In the genomic region with DNA sequence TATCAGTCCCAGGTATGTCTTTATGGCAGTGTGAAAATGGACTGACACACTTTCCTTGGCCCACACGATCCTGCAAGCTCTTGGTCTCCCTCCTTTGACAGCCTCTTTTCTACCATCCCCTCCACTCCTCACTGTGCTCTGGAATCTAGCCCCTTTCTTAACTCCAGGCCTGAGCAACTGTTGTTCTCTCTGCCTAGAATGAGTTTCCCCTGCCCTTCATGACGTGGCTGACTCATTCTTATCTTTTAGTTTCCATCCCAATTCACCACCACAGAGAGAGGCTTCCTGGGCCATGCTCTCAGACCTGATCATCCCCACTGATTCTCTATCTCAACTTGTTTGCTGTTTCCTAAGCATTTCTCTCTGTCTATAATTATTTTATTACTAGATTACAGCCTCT, we compare ENCODE assay signal across 15 cellular contexts.
A peak's percentile ranks its signal among the peaks of the same experiment; 100 is the strongest.
DNase-seq lines count a peak whose midpoint lies in the region; ATAC-seq and TF ChIP-seq lines count a peak whose summit lies in the region.
"Had no signal": no experiment of that assay in that cellular context is flagged by ENCODE, and none has a peak within 500 bp of the region (broad histone marks: within the 10 kb centered on the region; RNA-seq: fewer than 3 reads in every experiment).

No MANE protein-coding gene starts in this region.

- no peak overlapping the region for H3K4me3 Mint-ChIP-seq in activated naive CD4-positive, alpha-beta T cell treated with anti-CD3 and anti-CD28 coated beads for 36 hours

- H3K4me1 Mint-ChIP-seq in activated naive CD4-positive, alpha-beta T cell treated with anti-CD3 and anti-CD28 coated beads for 36 hours (ENCODE audit: low read depth) = peaks cover 10% of the 10 kb centered on the region

- H3K4me3 ChIP-seq in choroid plexus epithelial cell (ENCODE audit: low read depth, low read length) = no peak overlapping the region
- H3K4me3 ChIP-seq: mucosa of descending colon, vagina had no signal

- no peak for ATAC-seq in HG02642 (IDR thresholded peaks at IDR 0.05; ENCODE audit: poor library complexity, unreplicated experiment)
- ATAC-seq: mucosa of descending colon had no signal

- H3K27me3 Mint-ChIP-seq in activated naive CD4-positive, alpha-beta T cell treated with anti-CD3 and anti-CD28 coated beads for 36 hours (ENCODE audit: low read depth) = peaks cover 38% of the 10 kb centered on the region

- CTCF ChIA-PET in activated naive CD4-positive, alpha-beta T cell treated with anti-CD3 and anti-CD28 coated beads for 36 hours (lab: Charles Lee) = no interaction called here

- peak; percentile 38 for DNase-seq in activated naive CD4-positive, alpha-beta T cell treated with anti-CD3 and anti-CD28 coated beads for 36 hours
- DNase-seq in activated naive CD4-positive, alpha-beta T cell (lab: John Stamatoyannopoulos, UW) = no peak
- DNase-seq in OCI-M1 (lab: John Stamatoyannopoulos, UW) (peak; percentile 63), choroid plexus epithelial cell (ENCODE audit: low read depth) (peak; percentile 60), hypothalamus (lab: John Stamatoyannopoulos, UW) (no peak), DMS 273 treated with DMSO at 0.1 percent for 48 hours (lab: John Stamatoyannopoulos, UW) (no peak)
- peak; percentile 32 for DNase-seq in stimulated activated CD8-positive, alpha-beta memory T cell treated with anti-CD3 and anti-CD28 coated beads, Interleukin-4, amount 100 ng/mL, for 48 hours
- DNase-seq: activated effector memory CD4-positive, alpha-beta T cell treated with Interleukin-2 at 50 U/mL for 16 hours; KG1; mucosa of descending colon; NCI-H1930; SHP77; stimulated activated naive CD4-positive, alpha-beta T cell had no signal

- no peaks in the 10 kb centered on the region for H3K36me3 Mint-ChIP-seq in activated naive CD4-positive, alpha-beta T cell treated with anti-CD3 and anti-CD28 coated beads for 36 hours (ENCODE audit: low read depth)

- TF ChIP-seq CTCF in choroid plexus epithelial cell (conservative IDR thresholded peaks at IDR 0.05; ENCODE audit: low read depth, low read length) = no peak

- H3K9me3 Mint-ChIP-seq in activated naive CD4-positive, alpha-beta T cell treated with anti-CD3 and anti-CD28 coated beads for 36 hours = peaks cover 12% of the 10 kb centered on the region

- H3K27ac Mint-ChIP-seq in activated naive CD4-positive, alpha-beta T cell treated with anti-CD3 and anti-CD28 coated beads for 36 hours = peak overlapping the region; percentile 0

- intact Hi-C loops in activated naive CD4-positive, alpha-beta T cell treated with anti-CD3 and anti-CD28 coated beads for 36 hours (cut with micrococcal nuclease) = loop anchor here (1.0 kb wide), 1 partner anchor 10 kb away; no protein-coding TSS in a partner anchor

Comparison
In these comparisons a context has a peak if more than half of its experiments do, and no peak if none do; other contexts are left out.
1. DNase-seq: peak in activated naive CD4-positive, alpha-beta T cell treated with anti-CD3 and anti-CD28 coated beads for 36 hours (single experiment), OCI-M1 (single experiment), choroid plexus epithelial cell (single experiment) and stimulated activated CD8-positive, alpha-beta memory T cell treated with anti-CD3 and anti-CD28 coated beads, Interleukin-4, amount 100 ng/mL, for 48 hours (single experiment); none in activated naive CD4-positive, alpha-beta T cell (0 of 4), hypothalamus (0 of 51) and DMS 273 treated with DMSO at 0.1 percent for 48 hours (single experiment).